Comparison of ENCODE assay signal across 20 cellular contexts in the genomic region with DNA sequence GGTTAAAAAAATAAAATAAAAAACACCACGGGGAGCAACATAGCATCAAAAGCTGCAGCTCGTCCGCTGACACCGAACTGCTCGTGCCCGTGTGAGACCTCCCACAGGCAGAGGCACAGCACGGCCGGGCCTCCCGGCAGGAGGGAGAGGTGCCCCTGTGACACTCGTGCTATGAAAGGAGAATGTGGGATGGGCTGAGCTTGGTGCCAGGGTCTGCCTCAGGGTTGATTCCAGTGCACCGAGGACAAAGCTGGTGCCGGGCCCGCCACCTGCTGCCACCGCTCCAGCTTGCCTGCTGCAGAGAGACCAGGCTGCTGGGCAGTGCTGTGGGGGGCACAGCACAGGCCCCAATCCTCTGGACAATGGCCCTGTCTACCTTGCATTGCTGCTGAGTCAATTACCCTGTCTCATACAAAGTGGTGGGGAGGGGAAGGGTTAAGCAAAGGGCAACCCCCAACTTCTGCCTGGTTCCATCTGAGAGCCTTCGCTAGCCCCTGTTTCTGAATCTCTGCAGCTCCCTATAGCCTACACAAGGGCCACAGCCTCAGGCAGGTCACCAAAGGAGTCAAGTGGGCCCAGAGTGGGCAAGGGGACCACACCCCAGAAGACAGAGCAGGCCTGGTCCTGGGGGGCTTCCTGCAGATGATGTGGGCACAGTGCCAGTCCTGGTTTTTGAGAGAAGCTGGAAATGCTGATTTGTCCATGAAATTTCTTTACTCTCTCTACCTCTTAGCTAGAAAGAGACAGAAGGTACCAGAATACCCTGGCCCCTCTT.
A peak's percentile ranks its signal among the peaks of the same experiment; 100 is the strongest.
DNase-seq lines count a peak whose midpoint lies in the region; ATAC-seq and TF ChIP-seq lines count a peak whose summit lies in the region.
"Had no signal": no experiment of that assay in that cellular context is flagged by ENCODE, and none has a peak within 500 bp of the region (broad histone marks: within the 10 kb centered on the region; RNA-seq: fewer than 3 reads in every experiment).

No MANE protein-coding gene starts in this region.

- peaks cover 5% of the 10 kb centered on the region; the same call in 1 of the 2 replicates for H3K4me1 ChIP-seq in H9 (ENCODE audit: insufficient read depth, low read length)
- peaks cover 0 to 22% (median 8%) of the 10 kb centered on the region in 12 donors for H3K4me1 ChIP-seq in heart left ventricle
- H3K4me1 ChIP-seq in right cardiac atrium (ENCODE audit: control insufficient read depth, insufficient read depth, low read length) = no peaks in the 10 kb centered on the region

- H3K9ac ChIP-seq in H9 (ENCODE audit: extremely low read depth, insufficient read length, low read length) = no peak overlapping the region

- H3K36me3 Mint-ChIP-seq in H9 (ENCODE audit: insufficient read depth in 1 of 3, low read depth in 3 of 3) (peaks cover 1 to 11% (median 2%) of the 10 kb centered on the region in 3 experiments; a peak in 4 of 7 replicates), HFFc6 (ENCODE audit: low read depth) (no peaks in the 10 kb centered on the region)
- H3K36me3 Mint-ChIP-seq: CD4-positive, CD25-positive, alpha-beta regulatory T cell had no signal

- no peak for TF ChIP-seq CTCF in H9 (conservative IDR thresholded peaks at IDR 0.05)
- peak in 1 of 12 donors; percentile 11 for TF ChIP-seq CTCF in heart left ventricle (IDR thresholded peaks at IDR 0.05)
- no peak for TF ChIP-seq CTCF in HFFc6 (IDR thresholded peaks at IDR 0.05)

- no peak overlapping the region for H4K91ac ChIP-seq in H9 (ENCODE audit: insufficient read length, low read depth, low read length)

- no peak overlapping the region for H3K4me2 ChIP-seq in H9 (ENCODE audit: insufficient read depth, insufficient read length, low read length)

- H3K27me3 Mint-ChIP-seq in H9 (ENCODE audit: low read depth) (peaks cover 16% of the 10 kb centered on the region), HFFc6 (ENCODE audit: insufficient read depth) (peaks cover 26% of the 10 kb centered on the region)

- H3K27ac ChIP-seq in H9 (ENCODE audit: insufficient read length, low read depth, low read length) (no peak overlapping the region), heart left ventricle (peak overlapping the region in 11 of 12 donors; percentile 60 to 94 (median 77)), right cardiac atrium (ENCODE audit: low read length) (no peak overlapping the region)
- H3K27ac ChIP-seq: 22Rv1 had no signal

- no peak overlapping the region for H4K5ac ChIP-seq in H9 (ENCODE audit: insufficient read length, low read depth, low read length)

- H3K27me3 ChIP-seq in H9 (ENCODE audit: insufficient read depth, low read length) (no peaks in the 10 kb centered on the region), heart left ventricle (no peaks in the 10 kb centered on the region), right cardiac atrium (ENCODE audit: control insufficient read depth, insufficient read depth) (no peaks in the 10 kb centered on the region)

- no peak overlapping the region for H2BK12ac ChIP-seq in H9 (ENCODE audit: insufficient read length, low read depth, low read length)

- H2BK20ac ChIP-seq in H9 (ENCODE audit: low read depth, low read length, poor library complexity, severe bottlenecking) = no peak overlapping the region

- H3K23me2 ChIP-seq in H9 (ENCODE audit: insufficient read length, low read depth, low read length, poor library complexity, severe bottlenecking) = no peaks in the 10 kb centered on the region

- no peak overlapping the region for H2BK15ac ChIP-seq in H9 (ENCODE audit: low read depth, low read length)

- no CpG with 5 or more reads among the region's 15 CpGs for WGBS in H9 (ENCODE audit: extremely low coverage, insufficient read length, low lambda C conversion rate)
- WGBS in heart left ventricle, 4 donors = 56 to 67% (median 60%) methylated on average over 11 to 15 of the region's 15 CpGs
- 70% methylated on average over 15 of the region's 15 CpGs for WGBS in right cardiac atrium

- H3K56ac ChIP-seq in H9 (ENCODE audit: insufficient read length, low read depth, low read length) = no peak overlapping the region

- H3K14ac ChIP-seq in H9 (ENCODE audit: insufficient read depth, low read length) = peak overlapping the region; percentile 68; the same call in 1 of the 2 replicates

- H3K9me3 ChIP-seq in H9 (ENCODE audit: control insufficient read depth, low read depth, low read length) (no peaks in the 10 kb centered on the region), heart left ventricle (peaks cover 0 to 10% (median 0%) of the 10 kb centered on the region in 12 donors), right cardiac atrium (ENCODE audit: control insufficient read depth, low read length) (no peaks in the 10 kb centered on the region)

- no peak overlapping the region for H3K23ac ChIP-seq in H9 (ENCODE audit: insufficient read length, low read depth, low read length)

- no peak for TF ChIP-seq POLR2A in heart left ventricle (IDR thresholded peaks at IDR 0.05)

- H3K9me3 Mint-ChIP-seq in H9 (peaks cover 3 to 14% of the 10 kb centered on the region in 2 experiments; a peak in 3 of 5 replicates), HFFc6 (peaks cover 5% of the 10 kb centered on the region; the same call in 1 of the 2 replicates)

- DNase-seq in H9 (no peak), heart left ventricle (peak in 4 of 5 donors; percentile 37 to 83 (median 65)), right cardiac atrium (peak in 2 of 3 donors; percentile 71 to 72), posterior vena cava (ENCODE audit: low spot score) (peak; percentile 66), nucleus accumbens (lab: John Stamatoyannopoulos, UW) (no peak), CD1c-positive myeloid dendritic cell (ENCODE audit: extremely low spot score) (no peak), HFFc6 (no peak)
- DNase-seq: ACHN; CD4-positive, CD25-positive, alpha-beta regulatory T cell; DMS53; Karpas-422; NCI-H1436; NCI-H187; NCI-H2171 treated with DMSO at 0.1 percent for 48 hours; NCI-H524; NCI-H774 had no signal

- H3T11ph ChIP-seq in H9 (ENCODE audit: low read length) = no peak overlapping the region

- H3K4me3 ChIP-seq in heart left ventricle (peak overlapping the region in 5 of 12 donors; percentile 7 to 34 (median 21)), right cardiac atrium (ENCODE audit: low read length) (no peak overlapping the region)

- H3K18ac ChIP-seq in H9 (ENCODE audit: insufficient read length, low read depth, low read length) = no peak overlapping the region

- H3K79me2 ChIP-seq in H9 (ENCODE audit: insufficient read depth, low read length) = no peaks in the 10 kb centered on the region

- H3K27ac Mint-ChIP-seq in H9 = no peak overlapping the region
- H3K27ac Mint-ChIP-seq in HFFc6 = no peak overlapping the region
- H3K27ac Mint-ChIP-seq: CD4-positive, CD25-positive, alpha-beta regulatory T cell had no signal

- H3K4me1 Mint-ChIP-seq in H9 (peaks cover 28 to 41% of the 10 kb centered on the region in 2 experiments), HFFc6 (ENCODE audit: low read depth) (peaks cover 8% of the 10 kb centered on the region; the same call in 1 of the 2 replicates)

- H2BK120ac ChIP-seq in H9 (ENCODE audit: low read depth, low read length, poor library complexity, severe bottlenecking) = no peak overlapping the region

- H3K36me3 ChIP-seq in heart left ventricle = peaks cover 0 to 12% (median 0%) of the 10 kb centered on the region in 9 donors

- H2AK5ac ChIP-seq in H9 (ENCODE audit: insufficient read length, low read length) = no peak overlapping the region

- H3K4ac ChIP-seq in H9 (ENCODE audit: low read depth, low read length) = no peak overlapping the region

- ATAC-seq in heart left ventricle (peak; percentile 80 to 88 (median 84)), right cardiac atrium (peak; percentile 67 to 84), HG03280 (IDR thresholded peaks at IDR 0.05; ENCODE audit: unreplicated experiment) (no peak)
- ATAC-seq: HCT116, HepG2 had no signal

- H3K79me1 ChIP-seq in H9 (ENCODE audit: insufficient read depth, low read depth, low read length, poor library complexity, severe bottlenecking) = no peaks in the 10 kb centered on the region

- H3K4me3 Mint-ChIP-seq in H9 (no peak overlapping the region), HFFc6 (no peak overlapping the region)
- H3K4me3 Mint-ChIP-seq: CD4-positive, CD25-positive, alpha-beta regulatory T cell had no signal

- H2AFZ ChIP-seq in H9 (ENCODE audit: low read length) = no peak overlapping the region

- no peak overlapping the region for H4K8ac ChIP-seq in H9 (replicated peaks; ENCODE audit: insufficient read length, low read depth, low read length)

- H4K20me1 ChIP-seq in H9 (ENCODE audit: control insufficient read depth, insufficient read depth, insufficient read length) = no peaks in the 10 kb centered on the region

- H2BK5ac ChIP-seq in H9 (ENCODE audit: insufficient read length, low read length) = no peak overlapping the region

- intact Hi-C loops in heart left ventricle (cut with DNase I) (loop anchor here in 4 of 10 donors (1.0 to 10.0 kb wide), 5 partner anchors 10 to 276 kb away; partner anchors contain the start of gene PCSK6 (in 2 of the 4)), right cardiac atrium (cut with DNase I) (no loop called here), posterior vena cava (cut with DNase I) (no loop called here)

Comparison
In these comparisons a context has a peak if more than half of its experiments do, and no peak if none do; other contexts are left out.
1. H3K27ac ChIP-seq: peak in heart left ventricle (11 of 12); none in H9 (single experiment) and right cardiac atrium (single experiment).
2. DNase-seq: peak in heart left ventricle (4 of 5), right cardiac atrium (2 of 3) and posterior vena cava (single experiment); none in H9 (single experiment), nucleus accumbens (0 of 56), CD1c-positive myeloid dendritic cell (single experiment) and HFFc6 (single experiment).